ENCODE assay signal across 25 cellular contexts in the genomic region with DNA sequence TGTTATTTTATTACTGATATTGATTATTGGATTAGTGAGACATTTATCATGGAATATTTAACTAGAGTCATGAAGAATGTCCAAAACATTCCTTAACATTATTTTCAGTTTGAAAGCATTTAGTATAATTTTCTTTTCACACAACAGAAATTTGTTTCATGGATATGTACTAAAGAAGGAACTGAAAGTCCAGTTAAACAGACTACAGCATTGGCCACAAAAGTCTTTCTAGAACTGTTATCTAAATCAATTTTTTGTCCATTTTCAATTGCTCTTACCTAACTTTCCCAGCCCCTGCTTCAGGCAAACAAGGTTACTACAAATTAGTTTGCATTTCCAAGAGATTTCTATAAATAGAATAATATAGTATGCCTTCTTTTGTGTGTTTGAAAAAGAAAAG.
"Had no signal": no experiment of that assay in that cellular context is flagged by ENCODE, and none has a peak within 500 bp of the region (broad histone marks: within the 10 kb centered on the region; RNA-seq: fewer than 3 reads in every experiment).

No MANE protein-coding gene starts in this region.

- ATAC-seq: activated CD8-positive, alpha-beta T cell treated with anti-CD3 and anti-CD28 coated beads for 36 hours had no signal

- H3K27ac Mint-ChIP-seq: activated CD4-positive, alpha-beta T cell treated with anti-CD3 and anti-CD28 coated beads, Interleukin-2, amount 10 ng/mL, durations not matched to agents 24 days and 14 days; activated CD8-positive, alpha-beta T cell treated with anti-CD3 and anti-CD28 coated beads for 36 hours; activated naive CD4-positive, alpha-beta T cell treated with anti-CD3 and anti-CD28 coated beads, Interleukin-2, amount 50 U/mL, for 24 hours; activated naive CD8-positive, alpha-beta T cell treated with anti-CD3 and anti-CD28 coated beads, Interleukin-2, amount 10 ng/mL, durations not matched to agents 7 days and 5 days; activated T-helper 2 cell treated with anti-CD3 and anti-CD28 coated beads, Interferon-gamma antibody, Interleukin-2, Interleukin-4, amounts not matched to agents 10 μg/mL and 5 μg/mL and 100 μg/mL, durations not matched to agents 14 hours and 24 hours and 36 hours; brain had no signal

- H3K36me3 Mint-ChIP-seq: activated naive CD4-positive, alpha-beta T cell treated with anti-CD3 and anti-CD28 coated beads, Interleukin-2, amount 50 U/mL, for 24 hours; activated naive CD8-positive, alpha-beta T cell treated with anti-CD3 and anti-CD28 coated beads, Interleukin-2, amount 10 ng/mL, durations not matched to agents 7 days and 5 days; brain had no signal

- DNase-seq: activated CD4-positive, alpha-beta T cell treated with anti-CD3 and anti-CD28 coated beads, Interleukin-2, amount 10 ng/mL, durations not matched to agents 24 days and 14 days; activated CD4-positive, alpha-beta T cell treated with anti-CD3 and anti-CD28 coated beads, Interleukin-2, amount 50 U/mL, for 4 hours; activated CD8-positive, alpha-beta T cell treated with anti-CD3 and anti-CD28 coated beads for 36 hours; activated gamma-delta T cell; activated naive CD4-positive, alpha-beta T cell treated with Interleukin-2 at 50 U/mL for 16 hours; activated naive CD8-positive, alpha-beta T cell treated with anti-CD3 and anti-CD28 coated beads, Interleukin-2, amount 10 ng/mL, durations not matched to agents 7 days and 5 days; activated T-cell treated with anti-CD3 and anti-CD28 coated beads, Interleukin-2, amount 50 U/mL, for 1 hour; caudate nucleus; cerebellar nuclear complex; MM.1S; NCI-H1092; NCI-H1436 treated with DMSO at 0.1 percent for 48 hours; NCI-H187; NCI-H2029 treated with DMSO at 0.1 percent for 48 hours; NCI-H2107; NCI-H2171; NCI-H510A; NCI-H748 treated with DMSO at 0.1 percent for 48 hours; NK-92 treated with Interleukin-12 subunit alpha and Interleukin-12 subunit beta, amount 100 ng/mL, for 24 hours; OCI-M1; Right ventricle myocardium superior; T1000 had no signal

- H3K4me1 Mint-ChIP-seq: activated CD4-positive, alpha-beta T cell treated with anti-CD3 and anti-CD28 coated beads, Interleukin-2, amount 10 ng/mL, durations not matched to agents 24 days and 14 days; activated naive CD4-positive, alpha-beta T cell treated with anti-CD3 and anti-CD28 coated beads, Interleukin-2, amount 50 U/mL, for 24 hours; activated naive CD8-positive, alpha-beta T cell treated with anti-CD3 and anti-CD28 coated beads, Interleukin-2, amount 10 ng/mL, durations not matched to agents 7 days and 5 days had no signal

- H3K27me3 Mint-ChIP-seq: activated CD4-positive, alpha-beta T cell treated with anti-CD3 and anti-CD28 coated beads, Interleukin-2, amount 10 ng/mL, durations not matched to agents 24 days and 14 days; activated CD8-positive, alpha-beta T cell treated with anti-CD3 and anti-CD28 coated beads for 36 hours; activated naive CD4-positive, alpha-beta T cell treated with anti-CD3 and anti-CD28 coated beads, Interleukin-2, amount 50 U/mL, for 24 hours; activated naive CD8-positive, alpha-beta T cell treated with anti-CD3 and anti-CD28 coated beads, Interleukin-2, amount 10 ng/mL, durations not matched to agents 7 days and 5 days; brain had no signal

- H3K4me3 Mint-ChIP-seq: activated CD4-positive, alpha-beta T cell treated with anti-CD3 and anti-CD28 coated beads, Interleukin-2, amount 10 ng/mL, durations not matched to agents 24 days and 14 days; activated CD8-positive, alpha-beta T cell treated with anti-CD3 and anti-CD28 coated beads for 36 hours; activated naive CD4-positive, alpha-beta T cell treated with anti-CD3 and anti-CD28 coated beads, Interleukin-2, amount 50 U/mL, for 24 hours; activated naive CD8-positive, alpha-beta T cell treated with anti-CD3 and anti-CD28 coated beads, Interleukin-2, amount 10 ng/mL, durations not matched to agents 7 days and 5 days; brain had no signal

- H3K9me3 Mint-ChIP-seq: activated CD4-positive, alpha-beta T cell treated with anti-CD3 and anti-CD28 coated beads, Interleukin-2, amount 10 ng/mL, durations not matched to agents 24 days and 14 days; activated naive CD4-positive, alpha-beta T cell treated with anti-CD3 and anti-CD28 coated beads, Interleukin-2, amount 50 U/mL, for 24 hours; activated naive CD8-positive, alpha-beta T cell treated with anti-CD3 and anti-CD28 coated beads, Interleukin-2, amount 10 ng/mL, durations not matched to agents 7 days and 5 days; brain had no signal
